13 cellular contexts compared by ENCODE assay signal in genomic region chr5:125961150-125961549, GRCh38.
A peak's percentile ranks its signal among the peaks of the same experiment; 100 is the strongest.
DNase-seq lines count a peak whose midpoint lies in the region; ATAC-seq and TF ChIP-seq lines count a peak whose summit lies in the region.
"Had no signal": no experiment of that assay in that cellular context is flagged by ENCODE, and none has a peak within 500 bp of the region (broad histone marks: within the 10 kb centered on the region; RNA-seq: fewer than 3 reads in every experiment).

No MANE protein-coding gene starts in this region.

- H3K27ac ChIP-seq in HCT116 (ENCODE audit: low read depth, low read length) = no peak overlapping the region
- H3K27ac ChIP-seq: 22Rv1 had no signal

- POLR2A ChIA-PET in HCT116 (lab: Charles Lee) = no interaction called here

- no peaks in the 10 kb centered on the region for H3K36me3 Mint-ChIP-seq in stimulated activated naive B cell treated with anti-CD40 and anti-IgM and Interleukin-4, amounts not matched to agents 10 μg/mL and 1 μg/mL and 100 μg/mL, for 72 hours

- H3K4me2 ChIP-seq in HCT116 (ENCODE audit: low read length) = no peak overlapping the region

- no peaks in the 10 kb centered on the region for H3K9me3 Mint-ChIP-seq in stimulated activated naive B cell treated with anti-CD40 and anti-IgM and Interleukin-4, amounts not matched to agents 10 μg/mL and 1 μg/mL and 100 μg/mL, for 72 hours

- peaks cover 2 to 10% of the 10 kb centered on the region in 2 donors for H3K4me1 Mint-ChIP-seq in stimulated activated naive B cell treated with anti-CD40 and anti-IgM and Interleukin-4, amounts not matched to agents 10 μg/mL and 1 μg/mL and 100 μg/mL, for 72 hours
- H3K4me1 Mint-ChIP-seq: nephron, T-helper 17 cell had no signal

- no peaks in the 10 kb centered on the region for H3K4me1 ChIP-seq in HCT116 (ENCODE audit: control insufficient read depth in 1 of 2, insufficient read depth in 2 of 2, low read length in 2 of 2)

- no peak overlapping the region for H2AFZ ChIP-seq in HCT116 (ENCODE audit: low read depth, low read length, poor library complexity, severe bottlenecking)

- TF ChIP-seq POLR2A in HCT116 (IDR thresholded peaks at IDR 0.05; ENCODE audit: borderline replicate concordance, extremely low read depth, insufficient read depth, insufficient read length) = no peak

- no peak for TF ChIP-seq RAD21 in HCT116 (IDR thresholded peaks at IDR 0.05; ENCODE audit: low read depth)

- DNase-seq in SKM-1 treated with dmso at 0.1 percent for 144 hours (lab: John Stamatoyannopoulos, UW; ENCODE audit: unreplicated experiment) = peak; percentile 10
- DNase-seq in SKM-1 (lab: John Stamatoyannopoulos, UW; ENCODE audit: unreplicated experiment) = no peak
- DNase-seq in HCT116 (ENCODE audit: low read depth, low spot score) = no peak
- DNase-seq in stimulated activated naive B cell treated with anti-CD40 and anti-IgM and Interleukin-4, amounts not matched to agents 10 μg/mL and 1 μg/mL and 100 μg/mL, for 72 hours = peak; percentile 35
- DNase-seq in activated naive CD4-positive, alpha-beta T cell treated with anti-CD3 and anti-CD28 coated beads, Interleukin-2, amount 50 U/mL, for 16 hours = no peak
- no peak for DNase-seq in NCI-H446 (lab: John Stamatoyannopoulos, UW)
- no peak for DNase-seq in NK-92 (lab: John Stamatoyannopoulos, UW; ENCODE audit: unreplicated experiment)
- DNase-seq: activated T-cell treated with anti-CD3 and anti-CD28 coated beads, Interleukin-2, amount 50 U/mL, for 4 hours; NCI-H446 treated with DMSO at 0.1 percent for 48 hours; T-helper 17 cell had no signal

- no peak overlapping the region for H3K4me3 ChIP-seq in HCT116 (replicated peaks in 1 of 2; ENCODE audit: low read depth in 1 of 2, low read length in 2 of 2)

- no peak overlapping the region for H3K4me3 Mint-ChIP-seq in stimulated activated naive B cell treated with anti-CD40 and anti-IgM and Interleukin-4, amounts not matched to agents 10 μg/mL and 1 μg/mL and 100 μg/mL, for 72 hours
- H3K4me3 Mint-ChIP-seq: activated T-cell treated with anti-CD3 and anti-CD28 coated beads, Interleukin-2, amount 50 U/mL, for 4 hours; nephron; T-helper 17 cell had no signal

- no peaks in the 10 kb centered on the region for H3K9me2 ChIP-seq in HCT116 (ENCODE audit: insufficient read depth)

- no peaks in the 10 kb centered on the region for H3K9me3 ChIP-seq in HCT116 (ENCODE audit: control insufficient read depth in 1 of 2, insufficient read depth in 1 of 2, low read depth in 1 of 2, low read length in 2 of 2)

- H3K27ac Mint-ChIP-seq in stimulated activated naive B cell treated with anti-CD40 and anti-IgM and Interleukin-4, amounts not matched to agents 10 μg/mL and 1 μg/mL and 100 μg/mL, for 72 hours = no peak overlapping the region
- H3K27ac Mint-ChIP-seq: nephron, T-helper 17 cell had no signal

- no peaks in the 10 kb centered on the region for H3K79me2 ChIP-seq in HCT116 (ENCODE audit: insufficient read depth, low read length)

- no peaks in the 10 kb centered on the region for H4K20me1 ChIP-seq in HCT116 (ENCODE audit: insufficient read depth)

- no peaks in the 10 kb centered on the region for H3K36me3 ChIP-seq in HCT116 (ENCODE audit: control insufficient read depth in 1 of 2, insufficient read depth in 2 of 2, low read length in 2 of 2)

- no peak overlapping the region for H3K9ac ChIP-seq in HCT116 (ENCODE audit: low read length)

- RAD21 ChIA-PET in HCT116 (lab: Charles Lee; ENCODE audit: low non-redundant PET in 1 of 2, low total read pairs in 2 of 2, uncharacterized antibody in 2 of 2, unreplicated experiment in 2 of 2) = no interaction called here

- no TSS peak for BruUV-seq in HCT116 (replicated peaks; lab: Mats Ljungman, UMichigan)

- CTCF ChIA-PET in HCT116 (lab: Charles Lee) = no interaction called here

- ATAC-seq in HCT116 = no peak
- ATAC-seq in HG03432 (IDR thresholded peaks at IDR 0.05; ENCODE audit: unreplicated experiment) = peak; percentile 99
- ATAC-seq in stimulated activated naive B cell treated with anti-CD40 and anti-IgM and Interleukin-4, amounts not matched to agents 10 μg/mL and 1 μg/mL and 100 μg/mL, for 72 hours (replicated peaks) = peak; percentile 99
- ATAC-seq: activated T-cell treated with anti-CD3 and anti-CD28 coated beads, Interleukin-2, amount 50 U/mL, for 4 hours; T-helper 17 cell had no signal

- no peak for TF ChIP-seq CTCF in HCT116 (IDR thresholded peaks at IDR 0.05 in 2 of 3, conservative IDR thresholded peaks at IDR 0.05 in 1 of 3; ENCODE audit: borderline replicate concordance in 1 of 3, insufficient read depth in 1 of 3, low read depth in 2 of 3, low read length in 2 of 3)

- peaks cover 17 to 18% of the 10 kb centered on the region in 2 donors for H3K27me3 Mint-ChIP-seq in stimulated activated naive B cell treated with anti-CD40 and anti-IgM and Interleukin-4, amounts not matched to agents 10 μg/mL and 1 μg/mL and 100 μg/mL, for 72 hours
- H3K27me3 Mint-ChIP-seq: T-helper 17 cell had no signal

- intact Hi-C loops in HCT116 (cut with micrococcal nuclease) = no loop called here

- H3K27me3 ChIP-seq in HCT116 (ENCODE audit: insufficient read depth, low read length) = no peaks in the 10 kb centered on the region

TF ChIP-seq in HCT116, 20 proteins besides CTCF, POLR2A, EP300 and RAD21:
- TF ChIP-seq YY1 (IDR thresholded peaks at IDR 0.05; ENCODE audit: extremely low read depth, insufficient replicate concordance, low read depth, low read length) (no peak), REST (IDR thresholded peaks at IDR 0.05; ENCODE audit: low read depth) (0 out of 2 replicates have a peak, but pooled peaks have one; percentile 20), ZFX (IDR thresholded peaks at IDR 0.05) (no peak), ZBTB33 (IDR thresholded peaks at IDR 0.05; ENCODE audit: extremely low read depth, insufficient replicate concordance, low read length) (no peak), FOSL1 (IDR thresholded peaks at IDR 0.05; ENCODE audit: low read depth) (no peak), ATF3 (IDR thresholded peaks at IDR 0.05) (no peak), SRF (IDR thresholded peaks at IDR 0.05; ENCODE audit: low read depth) (no peak)
TF ChIP-seq in HCT116: peak in this region for 1.

Comparison
In these comparisons a context has a peak if more than half of its experiments do, and no peak if none do; other contexts are left out.
1. DNase-seq: peak in SKM-1 treated with dmso at 0.1 percent for 144 hours (single experiment) and stimulated activated naive B cell treated with anti-CD40 and anti-IgM and Interleukin-4, amounts not matched to agents 10 μg/mL and 1 μg/mL and 100 μg/mL, for 72 hours (single experiment); none in SKM-1 (single experiment), HCT116 (single experiment), activated naive CD4-positive, alpha-beta T cell treated with anti-CD3 and anti-CD28 coated beads, Interleukin-2, amount 50 U/mL, for 16 hours (single experiment), NCI-H446 (0 of 2) and NK-92 (single experiment).